Comparison of ENCODE assay signal across 23 cellular contexts in genomic region chr14:33576014-33576413, GRCh38.
"Had no signal": no experiment of that assay in that cellular context is flagged by ENCODE, and none has a peak within 500 bp of the region (broad histone marks: within the 10 kb centered on the region; RNA-seq: fewer than 3 reads in every experiment).

No MANE protein-coding gene starts in this region.

- H3K27ac ChIP-seq: HL-60, KMS-11, SJSA1, SK-N-MC had no signal

- DNase-seq: MV-4-11, NCI-H1048, NCI-H1105, NCI-H1417, NCI-H1436 treated with DMSO at 0.1 percent for 48 hours, NCI-H1694, NCI-H187 treated with DMSO at 0.1 percent for 48 hours, NCI-H2029 treated with DMSO at 0.1 percent for 48 hours, NCI-H2171 treated with DMSO at 0.1 percent for 48 hours, NCI-H345, NCI-H524, NCI-H526 treated with DMSO at 0.1 percent for 48 hours, NCI-H774, Right ventricle myocardium superior, RPMI8226, SIG-M5 had no signal

- H3K4me3 ChIP-seq: K562, SJSA1, SK-N-MC had no signal

- H3K4me2 ChIP-seq: KMS-11 had no signal

- H3K9me3 ChIP-seq: SJSA1 had no signal

- H3K9ac ChIP-seq: KMS-11 had no signal

- H3K36me3 ChIP-seq: SJSA1 had no signal

- H3K27me3 ChIP-seq: SJSA1 had no signal

- FAIRE-seq: HTR-8/SVneo, K562, RCC 7860 had no signal

- ATAC-seq: K562 had no signal
